ENCODE assay signal across 15 cellular contexts in genomic region chr11:82998697-82999096, GRCh38.
"Had no signal": no experiment of that assay in that cellular context is flagged by ENCODE, and none has a peak within 500 bp of the region (broad histone marks: within the 10 kb centered on the region; RNA-seq: fewer than 3 reads in every experiment).

No MANE protein-coding gene starts in this region.

- H3K9me3 ChIP-seq: esophagus squamous epithelium, sigmoid colon, testis had no signal

- H3K4me1 ChIP-seq: testis had no signal

- H3K9me3 Mint-ChIP-seq: activated T-cell treated with anti-CD3 and anti-CD28 coated beads, Interleukin-2, amount 50 U/mL, for 4 hours; stimulated activated naive CD8-positive, alpha-beta T cell treated with anti-CD3 and anti-CD28 coated beads, Interleukin-15, Interleukin-2, amounts not matched to agents 100 ng/mL and 50 ng/mL, for 24 hours had no signal

- H3K36me3 ChIP-seq: sigmoid colon had no signal

- H3K4me3 Mint-ChIP-seq: activated naive CD8-positive, alpha-beta T cell; activated T-cell treated with anti-CD3 and anti-CD28 coated beads, Interleukin-2, amount 50 U/mL, for 4 hours; stimulated activated naive CD8-positive, alpha-beta T cell treated with anti-CD3 and anti-CD28 coated beads, Interleukin-15, Interleukin-2, amounts not matched to agents 100 ng/mL and 50 ng/mL, for 24 hours had no signal

- ATAC-seq: activated T-cell treated with anti-CD3 and anti-CD28 coated beads, Interleukin-2, amount 50 U/mL, for 4 hours; left colon had no signal

- H3K27me3 ChIP-seq: esophagus squamous epithelium, sigmoid colon, testis had no signal

- H3K27ac ChIP-seq: sigmoid colon, testis had no signal

- DNase-seq: activated CD4-positive, alpha-beta T cell treated with anti-CD3 and anti-CD28 coated beads, Interleukin-2, amount 50 U/mL, for 4 hours; activated gamma-delta T cell; activated T-cell treated with anti-CD3 and anti-CD28 coated beads, Interleukin-2, amount 50 U/mL, for 4 hours; anterior cingulate cortex; cerebellar nuclear complex; esophagus squamous epithelium; foreskin fibroblast; left colon; mammary epithelial cell; sigmoid colon; stimulated activated CD4-positive, alpha-beta T cell treated with anti-CD3 and anti-CD28 coated beads, Interleukin-12 subunit alpha, Interleukin-12 subunit beta, amount 100 ng/mL, for 4 hours; T-helper 1 cell; testis had no signal

- H3K4me3 ChIP-seq: esophagus squamous epithelium, sigmoid colon, testis had no signal

- H3K27me3 Mint-ChIP-seq: activated naive CD8-positive, alpha-beta T cell; stimulated activated naive CD8-positive, alpha-beta T cell treated with anti-CD3 and anti-CD28 coated beads, Interleukin-15, Interleukin-2, amounts not matched to agents 100 ng/mL and 50 ng/mL, for 24 hours had no signal
